ENCODE assay signal across 1 cellular context in the genomic region with DNA sequence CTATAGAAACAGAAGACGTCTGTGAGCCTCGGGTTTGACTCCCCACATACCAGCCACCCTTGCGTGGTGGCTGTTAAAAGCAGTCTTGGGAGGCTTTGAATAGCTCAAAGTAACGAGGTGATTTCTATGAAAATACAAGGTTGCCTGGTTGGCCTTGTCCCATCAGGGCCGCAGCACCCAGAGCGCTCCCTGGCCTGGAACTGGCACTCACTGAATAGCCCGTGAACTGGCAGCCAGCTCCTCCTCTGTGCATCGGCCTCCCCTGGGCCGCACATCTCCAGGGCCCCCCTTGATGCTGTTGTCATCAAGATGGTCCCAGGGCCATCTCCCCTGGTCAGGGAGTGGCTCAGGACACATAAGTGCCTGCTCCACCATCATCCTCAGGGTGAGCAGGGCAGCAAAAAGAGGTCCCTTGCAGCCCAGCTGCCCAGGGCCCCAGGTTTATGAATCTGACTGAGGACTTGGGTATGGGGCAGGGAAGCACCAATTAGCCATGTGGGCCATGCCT.
TF ChIP-seq lines count a peak whose summit lies in the region.

No MANE protein-coding gene starts in this region.

TF ChIP-seq in H1, 55 proteins besides CTCF, POLR2A, EP300 and RAD21:
- no peak for TF ChIP-seq BCL11A (IDR thresholded peaks at IDR 0.05; ENCODE audit: low read depth in 2 of 2, low read length in 2 of 2)
- TF ChIP-seq MAFK (IDR thresholded peaks at IDR 0.05; ENCODE audit: low read depth, low read length) = no peak
- no peak for TF ChIP-seq RBBP5 (IDR thresholded peaks at IDR 0.05; ENCODE audit: borderline replicate concordance, low read depth, low read length)
- TF ChIP-seq RFX5 (IDR thresholded peaks at IDR 0.05; ENCODE audit: borderline replicate concordance, low read depth, low read length) = no peak
